15 cellular contexts compared by ENCODE assay signal in genomic region chr12:104372721-104373335, GRCh38.
"Had no signal": no experiment of that assay in that cellular context is flagged by ENCODE, and none has a peak within 500 bp of the region (broad histone marks: within the 10 kb centered on the region; RNA-seq: fewer than 3 reads in every experiment).

No MANE protein-coding gene starts in this region.

- H3K9me3 ChIP-seq: colonic mucosa, neutrophil had no signal

- H3K4me3 ChIP-seq: body of pancreas, colonic mucosa, lung, tibial nerve, uterus had no signal

- ATAC-seq: body of pancreas, left colon had no signal

- H3K36me3 Mint-ChIP-seq: naive B cell had no signal

- H3K36me3 ChIP-seq: colonic mucosa, neutrophil, tibial nerve, uterus had no signal

- H3K4me1 ChIP-seq: body of pancreas, colonic mucosa, tibial nerve, uterus had no signal

- DNase-seq: activated effector memory CD4-positive, alpha-beta T cell treated with anti-CD3 and anti-CD28 coated beads, Interleukin-2, amount 50 U/mL, for 16 hours; activated T-cell treated with anti-CD3 and anti-CD28 coated beads, Interleukin-2, amount 50 U/mL, for 4 hours; amygdala; body of pancreas; caudate nucleus; colonic mucosa; stimulated activated CD4-positive, alpha-beta T cell treated with anti-CD3 and anti-CD28 coated beads, Interleukin-2, amount 100 ng/mL, for 48 hours; substantia nigra; uterus had no signal

- H3K27me3 Mint-ChIP-seq: naive B cell had no signal

- H3K27ac ChIP-seq: body of pancreas, colonic mucosa, neutrophil, tibial nerve, uterus had no signal

- H3K27me3 ChIP-seq: body of pancreas, colonic mucosa, tibial nerve, uterus had no signal

- H3K4me3 Mint-ChIP-seq: activated T-cell treated with anti-CD3 and anti-CD28 coated beads, Interleukin-2, amount 50 U/mL, for 4 hours had no signal

- FAIRE-seq: islet of Langerhans had no signal
